In the genomic region with DNA sequence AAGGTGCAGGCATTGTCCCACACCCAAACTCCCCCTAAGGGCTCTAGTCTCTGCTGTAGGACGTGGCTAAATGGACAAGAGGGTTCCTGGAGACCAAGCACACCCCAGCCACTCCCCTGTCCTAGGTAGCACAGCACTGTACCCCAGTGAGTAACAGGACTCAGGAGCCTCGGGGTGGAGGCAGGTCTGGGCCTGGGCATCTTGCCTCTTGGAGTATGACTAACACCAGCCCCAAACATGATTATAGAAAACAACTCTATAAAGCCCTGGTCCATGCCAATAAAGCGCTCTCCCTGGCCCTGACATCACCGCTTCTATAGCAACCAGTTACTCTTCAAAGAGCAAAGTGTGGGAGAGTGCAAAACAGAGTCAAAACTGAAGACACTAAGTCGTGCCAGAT, we compare ENCODE assay signal across 30 cellular contexts.
"Had no signal": no experiment of that assay in that cellular context is flagged by ENCODE, and none has a peak within 500 bp of the region (broad histone marks: within the 10 kb centered on the region; RNA-seq: fewer than 3 reads in every experiment).

No MANE protein-coding gene starts in this region.

- ATAC-seq: activated CD4-positive, CD25-positive, alpha-beta regulatory T cell treated with anti-CD3 and anti-CD28 coated beads, Interleukin-2, amount 50 U/mL, for 24 hours; effector memory CD8-positive, alpha-beta T cell; heart left ventricle; left colon; naive thymus-derived CD8-positive, alpha-beta T cell; psoas muscle; stimulated activated memory B cell treated with anti-CD40 and anti-IgM and Interleukin-4, amounts not matched to agents 10 μg/mL and 1 μg/mL and 100 μg/mL, for 72 hours; stimulated activated naive CD8-positive, alpha-beta T cell treated with anti-CD3 and anti-CD28 coated beads, Interleukin-15, amount 100 ng/mL, for 72 hours had no signal

- H3K9me3 ChIP-seq: ascending aorta, heart left ventricle, psoas muscle, sigmoid colon had no signal

- H3K27ac ChIP-seq: ascending aorta, heart left ventricle, parathyroid adenoma, psoas muscle, sigmoid colon, VCaP had no signal

- DNase-seq: activated CD4-positive, alpha-beta memory T cell treated with anti-CD3 and anti-CD28 coated beads for 36 hours; activated CD4-positive, alpha-beta T cell treated with anti-CD3 and anti-CD28 coated beads, Interleukin-2, amount 10 ng/mL, durations not matched to agents 24 days and 14 days; activated CD8-positive, alpha-beta memory T cell treated with anti-CD3 and anti-CD28 coated beads, Interleukin-2, amount 50 U/mL, for 4 hours; activated effector memory CD4-positive, alpha-beta T cell treated with anti-CD3 and anti-CD28 coated beads, Interleukin-2, amount 50 U/mL, for 16 hours; activated naive CD4-positive, alpha-beta T cell treated with anti-CD3 and anti-CD28 coated beads for 36 hours; activated naive CD8-positive, alpha-beta T cell treated with anti-CD3 and anti-CD28 coated beads for 36 hours; activated T-cell treated with anti-CD3 and anti-CD28 coated beads, Interleukin-2, amount 50 U/mL, for 1 hour; cortex of kidney; effector memory CD8-positive, alpha-beta T cell; foreskin fibroblast; heart left ventricle; immature natural killer cell; kidney; left colon; mesenchymal stem cell; naive thymus-derived CD8-positive, alpha-beta T cell; occipital lobe; psoas muscle; sigmoid colon; small intestine; stimulated activated CD4-positive, alpha-beta T cell treated with anti-CD3 and anti-CD28 coated beads, Interleukin-1b, Interleukin-23, amount 100 ng/mL, for 48 hours; stimulated activated CD4-positive, alpha-beta T cell treated with anti-CD3 and anti-CD28 coated beads, Interleukin-4, amount 100 ng/mL, for 4 hours; stimulated activated CD8-positive, alpha-beta memory T cell treated with anti-CD3 and anti-CD28 coated beads, Interleukin-4, amount 100 ng/mL, for 48 hours; stimulated activated naive CD8-positive, alpha-beta T cell treated with anti-CD3 and anti-CD28 coated beads, Interleukin-15, amount 100 ng/mL, for 72 hours; T-helper 9 cell had no signal

- H3K4me1 ChIP-seq: ascending aorta, heart left ventricle, parathyroid adenoma, psoas muscle, sigmoid colon had no signal

- H3K27me3 ChIP-seq: ascending aorta, sigmoid colon had no signal

- H3K36me3 ChIP-seq: ascending aorta, heart left ventricle, sigmoid colon had no signal

- H3K4me3 ChIP-seq: ascending aorta, heart left ventricle, psoas muscle, sigmoid colon had no signal
